15 cellular contexts compared by ENCODE assay signal in the genomic region with DNA sequence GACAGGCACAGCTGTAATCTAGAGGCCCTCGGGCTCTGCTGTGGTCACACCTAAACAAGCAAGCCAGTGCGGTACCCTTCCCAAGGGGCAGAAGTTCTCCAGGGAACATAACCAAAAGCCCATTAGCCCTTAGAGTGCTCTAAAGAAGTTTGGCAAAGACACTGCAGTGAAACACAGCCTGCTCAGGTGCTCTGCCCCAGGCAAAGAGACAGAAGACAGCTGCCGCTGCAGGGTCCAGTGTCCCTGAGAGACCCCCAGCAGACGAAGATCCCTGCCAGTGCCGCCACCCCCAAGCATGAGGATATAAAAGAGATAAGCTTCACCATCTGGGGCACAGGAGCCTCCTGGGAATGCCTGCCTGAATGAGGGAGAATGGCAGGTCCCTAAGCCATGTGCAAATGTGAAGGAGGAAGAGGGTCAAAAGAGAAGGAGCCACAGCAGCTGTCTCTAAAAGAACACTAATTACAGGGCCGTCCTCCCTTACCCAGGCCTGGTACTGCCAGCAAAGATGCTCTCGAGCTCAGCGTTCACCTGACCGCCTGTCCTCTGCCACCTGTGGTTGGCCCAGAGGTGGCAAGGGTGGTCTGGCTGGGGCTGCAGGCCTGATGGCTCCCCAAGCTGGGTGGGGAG. TPM values are rescaled to one million over a fixed set of nuclear protein-coding genes. Genes with fewer than 3 reads are reported as not detected.
DNase-seq lines count a peak whose midpoint lies in the region; ATAC-seq, FAIRE-seq and TF ChIP-seq lines count a peak whose summit lies in the region.
"Had no signal": no experiment of that assay in that cellular context is flagged by ENCODE, and none has a peak within 500 bp of the region (broad histone marks: within the 10 kb centered on the region; RNA-seq: fewer than 3 reads in every experiment).

No MANE protein-coding gene starts in this region.

- no peak overlapping the region for H3T11ph ChIP-seq in H9 (ENCODE audit: low read length)

- H3K27ac ChIP-seq in A673 (ENCODE audit: low read depth, low read length, poor library complexity, severe bottlenecking) (peak overlapping the region; percentile 22), muscle layer of colon (ENCODE audit: low read depth, low read length) (peak overlapping the region; percentile 86), H9 (ENCODE audit: insufficient read length, low read depth, low read length) (no peak overlapping the region)

- H3K27ac Mint-ChIP-seq in H9: no peak overlapping the region
- H3K27ac Mint-ChIP-seq: activated T-helper 17 cell treated with anti-CD3 and anti-CD28 coated beads, Interleukin-2, amount 50 U/mL, for 72 hours; T-helper 1 cell treated with Interleukin-12 subunit alpha and Interleukin-12 subunit beta and Interleukin-4 antibody, amounts not matched to agents 30 μg/mL and 1 μg/mL, for 36 hours had no signal

- no peak overlapping the region for H3K4me3 Mint-ChIP-seq in H9
- H3K4me3 Mint-ChIP-seq: activated T-helper 17 cell treated with anti-CD3 and anti-CD28 coated beads, Interleukin-2, amount 50 U/mL, for 72 hours; T-helper 1 cell treated with Interleukin-12 subunit alpha and Interleukin-12 subunit beta and Interleukin-4 antibody, amounts not matched to agents 30 μg/mL and 1 μg/mL, for 36 hours had no signal

- peaks cover 19 to 43% of the 10 kb centered on the region in 2 experiments for H3K4me1 Mint-ChIP-seq in H9
- H3K4me1 Mint-ChIP-seq: activated T-helper 17 cell treated with anti-CD3 and anti-CD28 coated beads, Interleukin-2, amount 50 U/mL, for 72 hours had no signal

- H4K91ac ChIP-seq in H9 (ENCODE audit: insufficient read length, low read depth, low read length): no peak overlapping the region

- no peaks in the 10 kb centered on the region for H4K20me1 ChIP-seq in H9 (ENCODE audit: control insufficient read depth, insufficient read depth, insufficient read length)

- H3K18ac ChIP-seq in H9 (ENCODE audit: insufficient read length, low read depth, low read length): no peak overlapping the region

- H2AK5ac ChIP-seq in H9 (ENCODE audit: insufficient read length, low read length): no peak overlapping the region

- CTCF ChIA-PET in A673 (lab: Charles Lee): no interaction called here

- FAIRE-seq in H54 (lab: Jason Lieb, UNC): no peak
- FAIRE-seq: GM12878 had no signal

- H3K4me3 ChIP-seq in A673 (ENCODE audit: low read depth, low read length, poor library complexity, severe bottlenecking): no peak overlapping the region
- no peak overlapping the region for H3K4me3 ChIP-seq in muscle layer of colon (ENCODE audit: low read depth in 1 of 2, low read length in 2 of 2)
- H3K4me3 ChIP-seq: body of pancreas, GM12878, heart right ventricle had no signal

- ATAC-seq in HG02884 (IDR thresholded peaks at IDR 0.05; ENCODE audit: unreplicated experiment): no peak
- ATAC-seq: activated T-helper 17 cell treated with anti-CD3 and anti-CD28 coated beads, Interleukin-2, amount 50 U/mL, for 72 hours; GM12878 had no signal

- H2BK12ac ChIP-seq in H9 (ENCODE audit: insufficient read length, low read depth, low read length): no peak overlapping the region

- no peak overlapping the region for H3K4me2 ChIP-seq in H9 (ENCODE audit: insufficient read depth, insufficient read length, low read length)

- no peak for DNase-seq in A673 (ENCODE audit: low spot score)
- peak; percentile 60 for DNase-seq in NCI-H1694 (lab: John Stamatoyannopoulos, UW)
- DNase-seq in T1000 (lab: John Stamatoyannopoulos, UW): peak; percentile 62
- DNase-seq in H54 (ENCODE audit: insufficient read length, low spot score): no peak
- no peak for DNase-seq in activated naive CD4-positive, alpha-beta T cell treated with anti-CD3 and anti-CD28 coated beads, Interleukin-2, amount 50 U/mL, for 16 hours
- DNase-seq in H9: no peak
- DNase-seq: activated CD4-positive, alpha-beta T cell treated with anti-CD3 and anti-CD28 coated beads for 48 hours; heart right ventricle; occipital lobe had no signal

- H2BK120ac ChIP-seq in H9 (ENCODE audit: low read depth, low read length, poor library complexity, severe bottlenecking): no peak overlapping the region

- H2BK15ac ChIP-seq in H9 (ENCODE audit: low read depth, low read length): no peak overlapping the region

- no peak overlapping the region for H4K8ac ChIP-seq in H9 (replicated peaks; ENCODE audit: insufficient read length, low read depth, low read length)

- WGBS in H9 (ENCODE audit: extremely low coverage, insufficient read length, low lambda C conversion rate): no CpG with 5 or more reads among the region's 9 CpGs

- no peaks in the 10 kb centered on the region for H3K79me2 ChIP-seq in H9 (ENCODE audit: insufficient read depth, low read length)

- no peaks in the 10 kb centered on the region; a peak in 1 of 7 replicates for H3K36me3 Mint-ChIP-seq in H9 (ENCODE audit: insufficient read depth in 1 of 3, low read depth in 3 of 3)

- no peaks in the 10 kb centered on the region for H3K9me3 Mint-ChIP-seq in H9
- H3K9me3 Mint-ChIP-seq: activated T-helper 17 cell treated with anti-CD3 and anti-CD28 coated beads, Interleukin-2, amount 50 U/mL, for 72 hours; T-helper 1 cell treated with Interleukin-12 subunit alpha and Interleukin-12 subunit beta and Interleukin-4 antibody, amounts not matched to agents 30 μg/mL and 1 μg/mL, for 36 hours had no signal

- H2BK20ac ChIP-seq in H9 (ENCODE audit: low read depth, low read length, poor library complexity, severe bottlenecking): no peak overlapping the region

- intact Hi-C loops in A673 (cut with micrococcal nuclease; ENCODE audit: unreplicated experiment): no loop called here

- no peak overlapping the region for H4K5ac ChIP-seq in H9 (ENCODE audit: insufficient read length, low read depth, low read length)

- H3K36me3 ChIP-seq in A673 (ENCODE audit: insufficient read depth, low read length, poor library complexity, severe bottlenecking): no peaks in the 10 kb centered on the region
- no peaks in the 10 kb centered on the region for H3K36me3 ChIP-seq in muscle layer of colon (ENCODE audit: insufficient read depth, low read length)
- H3K36me3 ChIP-seq: heart right ventricle had no signal

- TF ChIP-seq POLR2A in H54 (IDR thresholded peaks at IDR 0.05; ENCODE audit: low read depth, low read length): no peak

- H2BK5ac ChIP-seq in H9 (ENCODE audit: insufficient read length, low read length): no peak overlapping the region

- peaks cover 74% of the 10 kb centered on the region for H3K27me3 Mint-ChIP-seq in H9 (ENCODE audit: low read depth)

- H3K4me1 ChIP-seq in A673 (ENCODE audit: insufficient read depth, low read length, poor library complexity, severe bottlenecking) (peaks cover 53% of the 10 kb centered on the region), muscle layer of colon (ENCODE audit: insufficient read depth, low read length) (peaks cover 90% of the 10 kb centered on the region), H9 (ENCODE audit: insufficient read depth, low read length) (no peaks in the 10 kb centered on the region)

- no peak overlapping the region for H3K56ac ChIP-seq in H9 (ENCODE audit: insufficient read length, low read depth, low read length)

- no peak overlapping the region for H3K23ac ChIP-seq in H9 (ENCODE audit: insufficient read length, low read depth, low read length)

- TF ChIP-seq CTCF in A673 (conservative IDR thresholded peaks at IDR 0.05; ENCODE audit: low read depth, low read length) (no peak), H9 (conservative IDR thresholded peaks at IDR 0.05) (no peak)

- H3K23me2 ChIP-seq in H9 (ENCODE audit: insufficient read length, low read depth, low read length, poor library complexity, severe bottlenecking): no peaks in the 10 kb centered on the region

- H3K4ac ChIP-seq in H9 (ENCODE audit: low read depth, low read length): no peak overlapping the region

- POLR2A ChIA-PET in A673 (lab: Charles Lee; ENCODE audit: low non-redundant PET): no interaction called here

- H3K79me1 ChIP-seq in H9 (ENCODE audit: insufficient read depth, low read depth, low read length, poor library complexity, severe bottlenecking): no peaks in the 10 kb centered on the region

- H3K14ac ChIP-seq in H9 (ENCODE audit: insufficient read depth, low read length): no peak overlapping the region

- H3K27me3 ChIP-seq in A673 (replicated peaks; ENCODE audit: insufficient read depth, low read depth, low read length, poor library complexity) (no peaks in the 10 kb centered on the region), muscle layer of colon (ENCODE audit: control insufficient read depth in 1 of 2, insufficient read depth in 2 of 2, low read length in 2 of 2) (no peaks in the 10 kb centered on the region), H9 (ENCODE audit: insufficient read depth, low read length) (no peaks in the 10 kb centered on the region; the same call in 1 of the 2 replicates)
- H3K27me3 ChIP-seq: body of pancreas, heart right ventricle had no signal

- H2AFZ ChIP-seq in H9 (ENCODE audit: low read length): no peak overlapping the region

- H3K9ac ChIP-seq in muscle layer of colon (ENCODE audit: low read length) (peak overlapping the region; percentile 22), H9 (ENCODE audit: extremely low read depth, insufficient read length, low read length) (no peak overlapping the region)

- H3K9me3 ChIP-seq in A673 (ENCODE audit: low read depth, low read length, poor library complexity, severe bottlenecking) (no peaks in the 10 kb centered on the region), muscle layer of colon (ENCODE audit: low read length) (no peaks in the 10 kb centered on the region), H9 (ENCODE audit: control insufficient read depth, low read depth, low read length) (no peaks in the 10 kb centered on the region)
- H3K9me3 ChIP-seq: body of pancreas, heart right ventricle had no signal

- BruUV-seq in A673 (replicated peaks; lab: Mats Ljungman, UMichigan): no TSS peak

RNA-seq across cellular contexts. Expression of gene CUEDC1, which starts 29.7 kb away (rescaled TPM):
- total RNA-seq in A673 (2021): 53.5 and 55.6 TPM in 2 replicates
- 6.5 and 7.3 TPM in 2 replicates for total RNA-seq in H9 (2021)

Comparison
In these comparisons a context has a peak if more than half of its experiments do, and no peak if none do; other contexts are left out.
1. DNase-seq: peak in NCI-H1694 (single experiment) and T1000 (single experiment); none in A673 (single experiment), H54 (single experiment), activated naive CD4-positive, alpha-beta T cell treated with anti-CD3 and anti-CD28 coated beads, Interleukin-2, amount 50 U/mL, for 16 hours (single experiment) and H9 (single experiment).